ENCODE assay signal across 1 cellular context in genomic region chr17:40963838-40964237, GRCh38.
TF ChIP-seq lines count a peak whose summit lies in the region.

No MANE protein-coding gene starts in this region.

TF ChIP-seq in K562, 482 proteins besides CTCF, POLR2A, EP300 and RAD21:
- no peak for TF ChIP-seq RBM34 (IDR thresholded peaks at IDR 0.05; ENCODE audit: borderline replicate concordance, insufficient read depth, low read length)
- no peak for TF ChIP-seq ETS2 (tag; IDR thresholded peaks at IDR 0.05; ENCODE audit: borderline replicate concordance, poor library complexity, severe bottlenecking)
- no peak for TF ChIP-seq ZNF12 (CRISPR knock-in tag; IDR thresholded peaks at IDR 0.05)
- TF ChIP-seq PHF8 (IDR thresholded peaks at IDR 0.05; ENCODE audit: borderline replicate concordance, low read length): no peak
- no peak for TF ChIP-seq TGIF2 (CRISPR knock-in tag; IDR thresholded peaks at IDR 0.05)
- no peak for TF ChIP-seq ARID3B (CRISPR knock-in tag; IDR thresholded peaks at IDR 0.05; ENCODE audit: borderline replicate concordance)
